ENCODE assay signal across 1 cellular context in genomic region chr22:20238567-20239062, GRCh38.
TF ChIP-seq lines count a peak whose summit lies in the region.

No MANE protein-coding gene starts in this region.

TF ChIP-seq in K562, 482 proteins besides CTCF, POLR2A, EP300 and RAD21 (continued from another document and continues in another):
- TF ChIP-seq STAT6 (CRISPR knock-in tag; IDR thresholded peaks at IDR 0.05) (peak; percentile 10; the same call in 1 of the 2 replicates), USF2 (CRISPR knock-in tag; IDR thresholded peaks at IDR 0.05) (no peak), RHOXF2B (CRISPR knock-in tag; conservative IDR thresholded peaks at IDR 0.05) (no peak), TRIM28 (IDR thresholded peaks at IDR 0.05) (no peak), EP400 (IDR thresholded peaks at IDR 0.05) (no peak), FUS (optimal IDR thresholded peaks at IDR 0.05; ENCODE audit: low read depth, low read length) (no peak), ZNF212 (CRISPR knock-in tag; IDR thresholded peaks at IDR 0.05) (no peak), HOXB6 (CRISPR knock-in tag; IDR thresholded peaks at IDR 0.05; ENCODE audit: borderline replicate concordance) (no peak), ZBTB1 (CRISPR knock-in tag; IDR thresholded peaks at IDR 0.05; ENCODE audit: borderline replicate concordance, low read depth) (no peak), DNMT1 (IDR thresholded peaks at IDR 0.05) (no peak), NR4A1 (CRISPR knock-in tag; IDR thresholded peaks at IDR 0.05) (no peak), NR4A1 (tag; IDR thresholded peaks at IDR 0.05) (no peak), HNRNPUL1 (IDR thresholded peaks at IDR 0.05; ENCODE audit: low read length) (no peak), BCOR (IDR thresholded peaks at IDR 0.05) (no peak), PBX2 (CRISPR knock-in tag; IDR thresholded peaks at IDR 0.05; ENCODE audit: low read depth) (no peak), PBX2 (tag; conservative IDR thresholded peaks at IDR 0.05; ENCODE audit: low read depth) (no peak), SRSF1 (IDR thresholded peaks at IDR 0.05; ENCODE audit: low read depth, low read length) (no peak), ZNF3 (CRISPR knock-in tag; IDR thresholded peaks at IDR 0.05) (no peak), REST (CRISPR knock-in tag; IDR thresholded peaks at IDR 0.05; ENCODE audit: low read depth) (0 out of 2 replicates have a peak, but pooled peaks have one; percentile 20), POU5F1 (IDR thresholded peaks at IDR 0.05; ENCODE audit: borderline replicate concordance, low read depth, low read length, partially characterized antibody) (no peak), TARDBP (IDR thresholded peaks at IDR 0.05) (0 out of 2 replicates have a peak, but pooled peaks have one; percentile 39), BHLHE40 (IDR thresholded peaks at IDR 0.05; ENCODE audit: low read length) (peak; percentile 39; the same call in 1 of the 2 replicates), SMARCE1 (IDR thresholded peaks at IDR 0.05) (no peak), MTA1 (IDR thresholded peaks at IDR 0.05; ENCODE audit: borderline replicate concordance) (no peak), MLX (CRISPR knock-in tag; conservative IDR thresholded peaks at IDR 0.05) (peak in 1 of 2 experiments; percentile 77; a peak in 1 of 4 replicates), TAF1 (IDR thresholded peaks at IDR 0.05; ENCODE audit: control insufficient read depth, extremely low read depth, insufficient read depth, low read length, severe bottlenecking) (no peak), SMARCC2 (IDR thresholded peaks at IDR 0.05; ENCODE audit: low read depth) (no peak), FOXO4 (CRISPR knock-in tag; IDR thresholded peaks at IDR 0.05) (peak; percentile 61; the same call in 1 of the 2 replicates), IRF2 (CRISPR knock-in tag; IDR thresholded peaks at IDR 0.05) (no peak), KDM5B (IDR thresholded peaks at IDR 0.05; ENCODE audit: insufficient replicate concordance, low read depth, low read length) (peak; percentile 25), ZBTB5 (IDR thresholded peaks at IDR 0.05) (no peak), PTBP1 (IDR thresholded peaks at IDR 0.05; ENCODE audit: low read depth, low read length) (0 out of 2 replicates have a peak, but pooled peaks have one; percentile 44), USF1 (CRISPR knock-in tag; IDR thresholded peaks at IDR 0.05) (no peak), ZBTB34 (CRISPR knock-in tag; IDR thresholded peaks at IDR 0.05) (no peak), ZNF384 (IDR thresholded peaks at IDR 0.05; ENCODE audit: low read depth, low read length) (0 out of 2 replicates have a peak, but pooled peaks have one; percentile 42), EGR1 (conservative IDR thresholded peaks at IDR 0.05) (no peak), ZFPM2 (CRISPR knock-in tag; IDR thresholded peaks at IDR 0.05) (no peak), MEF2D (tag; conservative IDR thresholded peaks at IDR 0.05; ENCODE audit: low read depth) (no peak), CREB1 (IDR thresholded peaks at IDR 0.05) (no peak), CREB1 (CRISPR knock-in tag; IDR thresholded peaks at IDR 0.05) (no peak), ARID3A (IDR thresholded peaks at IDR 0.05; ENCODE audit: borderline replicate concordance, low read depth, low read length) (no peak), ZFP30 (CRISPR knock-in tag; IDR thresholded peaks at IDR 0.05; ENCODE audit: borderline replicate concordance) (no peak), ZC3H11A (IDR thresholded peaks at IDR 0.05; ENCODE audit: low read depth, low read length) (peak; percentile 9; the same call in 1 of the 2 replicates)
